Comparison of ENCODE assay signal across 19 cellular contexts in genomic region chr7:29349362-29349761, GRCh38.
DNase-seq lines count a peak whose midpoint lies in the region; ATAC-seq, FAIRE-seq and TF ChIP-seq lines count a peak whose summit lies in the region.
"Had no signal": no experiment of that assay in that cellular context is flagged by ENCODE, and none has a peak within 500 bp of the region (broad histone marks: within the 10 kb centered on the region; RNA-seq: fewer than 3 reads in every experiment).

No MANE protein-coding gene starts in this region.

- intact Hi-C loops in pancreas (cut with DNase I), result loop anchor here in 1 of 3 donors (10.0 kb wide), 1 partner anchor 155 kb away; the partner anchor contains the start of gene CHN2

- H3K27ac ChIP-seq in pancreas, result no peak overlapping the region
- H3K27ac ChIP-seq: GM23248, Peyer's patch had no signal

- H3K4me1 ChIP-seq in pancreas, result peaks cover 12 to 17% (median 16%) of the 10 kb centered on the region in 3 donors
- H3K4me1 ChIP-seq: Peyer's patch had no signal

- H3K9me3 ChIP-seq in pancreas, result no peaks in the 10 kb centered on the region
- H3K9me3 ChIP-seq: Caco-2, Peyer's patch had no signal

- no peaks in the 10 kb centered on the region for H3K27me3 ChIP-seq in pancreas
- H3K27me3 ChIP-seq: Peyer's patch had no signal

- DNase-seq in AML-193 (lab: John Stamatoyannopoulos, UW) (peak; percentile 9 to 19), NCI-H526 treated with DMSO at 0.1 percent for 48 hours (lab: John Stamatoyannopoulos, UW) (peak; percentile 65), amniotic epithelial cell (ENCODE audit: low read depth) (peak; percentile 1), pancreas (no peak), occipital lobe (lab: John Stamatoyannopoulos, UW) (no peak), left lobe of liver (ENCODE audit: low spot score) (no peak)
- no peak for DNase-seq in activated CD4-positive, alpha-beta T cell treated with anti-CD3 and anti-CD28 coated beads for 48 hours
- no peak for DNase-seq in NK-92 treated with Interleukin-12 subunit alpha and Interleukin-12 subunit beta, amount 100 ng/mL, for 24 hours (lab: John Stamatoyannopoulos, UW)
- DNase-seq: Caco-2; CD4-positive, alpha-beta T cell; GDM1; GM23248; HCEC 1CT; NCI-H1105; NCI-H1694; NCI-H2081 treated with DMSO at 0.1 percent for 48 hours; NCI-H510A; Peyer's patch; SHP77 treated with DMSO at 0.1 percent for 48 hours had no signal

- no peak overlapping the region for H3K4me3 ChIP-seq in pancreas
- H3K4me3 ChIP-seq: GM23248, Peyer's patch had no signal

- no peaks in the 10 kb centered on the region for H3K36me3 ChIP-seq in pancreas
- H3K36me3 ChIP-seq: Peyer's patch had no signal

- 58 to 59% methylated on average over 4 of the region's 4 CpGs for WGBS in pancreas, 2 donors

- no peak for TF ChIP-seq CTCF in pancreas (IDR thresholded peaks at IDR 0.05)

- no peak for FAIRE-seq in pancreas (lab: Jason Lieb, UNC)

- ATAC-seq in pancreas (peak in 3 of 4 donors; percentile 21 to 43 (median 28)), left lobe of liver (no peak)

Comparison
In these comparisons a context has a peak if more than half of its experiments do, and no peak if none do; other contexts are left out.
1. DNase-seq: peak in AML-193 (2 of 2), NCI-H526 treated with DMSO at 0.1 percent for 48 hours (single experiment) and amniotic epithelial cell (single experiment); none in pancreas (0 of 6), activated CD4-positive, alpha-beta T cell treated with anti-CD3 and anti-CD28 coated beads for 48 hours (single experiment), occipital lobe (single experiment), NK-92 treated with Interleukin-12 subunit alpha and Interleukin-12 subunit beta, amount 100 ng/mL, for 24 hours (single experiment) and left lobe of liver (single experiment).